ENCODE assay signal across 18 cellular contexts in genomic region chr1:31755850-31756492, GRCh38. TPM values are rescaled to one million over a fixed set of nuclear protein-coding genes. Genes with fewer than 3 reads are reported as not detected.
"Had no signal": no experiment of that assay in that cellular context is flagged by ENCODE, and none has a peak within 500 bp of the region (broad histone marks: within the 10 kb centered on the region; RNA-seq: fewer than 3 reads in every experiment).

No MANE protein-coding gene starts in this region.

- DNase-seq: activated CD4-positive, alpha-beta memory T cell treated with anti-CD3 and anti-CD28 coated beads for 36 hours; activated CD4-positive, alpha-beta T cell treated with anti-CD3 and anti-CD28 coated beads for 36 hours; activated naive CD4-positive, alpha-beta T cell treated with anti-CD3 and anti-CD28 coated beads, Interleukin-2, amount 10 ng/mL, durations not matched to agents 7 days and 5 days; activated T-cell treated with anti-CD3 and anti-CD28 coated beads, Interleukin-2, amount 50 U/mL, for 24 hours; effector memory CD8-positive, alpha-beta T cell; foreskin melanocyte; kidney glomerular epithelial cell; nephron progenitor cell; sigmoid colon; stimulated activated CD4-positive, alpha-beta T cell treated with anti-CD3 and anti-CD28 coated beads, Interleukin-1b, Interleukin-23, amount 100 ng/mL, for 48 hours; stimulated activated naive CD8-positive, alpha-beta T cell treated with anti-CD3 and anti-CD28 coated beads, Interleukin-15, amount 100 ng/mL, for 72 hours had no signal

- H3K9me3 ChIP-seq: adrenal gland, sigmoid colon, thoracic aorta had no signal

- H3K9me3 Mint-ChIP-seq: activated CD4-positive, alpha-beta memory T cell treated with anti-CD3 and anti-CD28 coated beads for 36 hours; activated naive CD4-positive, alpha-beta T cell treated with anti-CD3 and anti-CD28 coated beads, Interleukin-2, amount 10 ng/mL, durations not matched to agents 7 days and 5 days; activated T-cell treated with anti-CD3 and anti-CD28 coated beads, Interleukin-2, amount 50 U/mL, for 24 hours; central memory CD8-positive, alpha-beta T cell; dendritic cell treated with granulocyte-macrophage colony-stimulating factor and Interleukin-4, amounts not matched to agents 40 ng/mL and 50 ng/mL, for 4 days; effector memory CD8-positive, alpha-beta T cell; nephron progenitor cell; stimulated activated naive CD8-positive, alpha-beta T cell treated with anti-CD3 and anti-CD28 coated beads, Interleukin-15, amount 100 ng/mL, for 72 hours had no signal

- H3K4me3 Mint-ChIP-seq: activated CD4-positive, alpha-beta memory T cell treated with anti-CD3 and anti-CD28 coated beads for 36 hours; activated CD4-positive, alpha-beta T cell treated with anti-CD3 and anti-CD28 coated beads for 36 hours; activated naive CD4-positive, alpha-beta T cell treated with anti-CD3 and anti-CD28 coated beads, Interleukin-2, amount 10 ng/mL, durations not matched to agents 7 days and 5 days; activated T-cell treated with anti-CD3 and anti-CD28 coated beads, Interleukin-2, amount 50 U/mL, for 24 hours; central memory CD8-positive, alpha-beta T cell; dendritic cell treated with granulocyte-macrophage colony-stimulating factor and Interleukin-4, amounts not matched to agents 40 ng/mL and 50 ng/mL, for 4 days; effector memory CD8-positive, alpha-beta T cell; nephron progenitor cell; stimulated activated naive CD8-positive, alpha-beta T cell treated with anti-CD3 and anti-CD28 coated beads, Interleukin-15, amount 100 ng/mL, for 72 hours had no signal

- H3K27ac Mint-ChIP-seq: activated CD4-positive, alpha-beta memory T cell treated with anti-CD3 and anti-CD28 coated beads for 36 hours; activated CD4-positive, alpha-beta T cell treated with anti-CD3 and anti-CD28 coated beads for 36 hours; activated naive CD4-positive, alpha-beta T cell treated with anti-CD3 and anti-CD28 coated beads, Interleukin-2, amount 10 ng/mL, durations not matched to agents 7 days and 5 days; activated T-cell treated with anti-CD3 and anti-CD28 coated beads, Interleukin-2, amount 50 U/mL, for 24 hours; dendritic cell treated with granulocyte-macrophage colony-stimulating factor and Interleukin-4, amounts not matched to agents 40 ng/mL and 50 ng/mL, for 4 days; effector memory CD8-positive, alpha-beta T cell; nephron progenitor cell had no signal

- H3K36me3 Mint-ChIP-seq: activated CD4-positive, alpha-beta memory T cell treated with anti-CD3 and anti-CD28 coated beads for 36 hours; activated naive CD4-positive, alpha-beta T cell treated with anti-CD3 and anti-CD28 coated beads, Interleukin-2, amount 10 ng/mL, durations not matched to agents 7 days and 5 days had no signal

- H3K27me3 Mint-ChIP-seq: activated CD4-positive, alpha-beta memory T cell treated with anti-CD3 and anti-CD28 coated beads for 36 hours; activated CD4-positive, alpha-beta T cell treated with anti-CD3 and anti-CD28 coated beads for 36 hours; central memory CD8-positive, alpha-beta T cell; effector memory CD8-positive, alpha-beta T cell had no signal

- H3K27me3 ChIP-seq: adrenal gland had no signal

- H3K27ac ChIP-seq: epithelial cell of prostate, sigmoid colon, thoracic aorta, VCaP had no signal

- H3K4me3 ChIP-seq: adrenal gland, sigmoid colon, thoracic aorta had no signal

- H3K36me3 ChIP-seq: adrenal gland, sigmoid colon, thoracic aorta had no signal

- ATAC-seq: activated CD4-positive, alpha-beta T cell treated with anti-CD3 and anti-CD28 coated beads for 36 hours; effector memory CD8-positive, alpha-beta T cell; stimulated activated naive CD8-positive, alpha-beta T cell treated with anti-CD3 and anti-CD28 coated beads, Interleukin-15, amount 100 ng/mL, for 72 hours had no signal

RNA-seq across cellular contexts. Expression of gene SPOCD1, which starts 59.9 kb away (rescaled TPM):
- total RNA-seq: T-helper 1 cell treated with Interleukin-12 subunit alpha and Interleukin-12 subunit beta and Interleukin-4 antibody, amounts not matched to agents 30 ng/mL and 1 ng/mL, for 36 hours had no signal
